Comparison of ENCODE assay signal across 9 cellular contexts in genomic region chr1:109508873-109509175, GRCh38. TPM values are rescaled to one million over a fixed set of nuclear protein-coding genes. Genes with fewer than 3 reads are reported as not detected.
DNase-seq lines count a peak whose midpoint lies in the region; ATAC-seq and TF ChIP-seq lines count a peak whose summit lies in the region.
"Had no signal": no experiment of that assay in that cellular context is flagged by ENCODE, and none has a peak within 500 bp of the region (broad histone marks: within the 10 kb centered on the region; RNA-seq: fewer than 3 reads in every experiment).

No MANE protein-coding gene starts in this region.

- peaks cover 44% of the 10 kb centered on the region for H3K27me3 ChIP-seq in iPS-15b (ENCODE audit: control insufficient read depth, insufficient read depth, low read length)
- H3K27me3 ChIP-seq in spleen (replicated peaks in 1 of 7), result peaks cover 0 to 19% (median 0%) of the 10 kb centered on the region in 7 donors

- intact Hi-C loops in spleen (cut with DNase I; ENCODE audit: low total_unique reads), result no loop called here

- no peak overlapping the region for H3K27ac ChIP-seq in HEK293 (ENCODE audit: extremely low read depth, low read depth, low read length)
- peak overlapping the region in 3 of 8 donors; percentile 55 to 73 (median 64) for H3K27ac ChIP-seq in spleen

- WGBS in spleen, 5 donors, result 59 to 80% (median 65%) methylated on average over 7 of the region's 7 CpGs

- no peak for TF ChIP-seq POLR2A in spleen (IDR thresholded peaks at IDR 0.05)

- no peak for ATAC-seq in activated naive CD4-positive, alpha-beta T cell treated with anti-CD3 and anti-CD28 coated beads, Interleukin-2, amount 50 U/mL, for 72 hours
- no peak for ATAC-seq in HG02870 (IDR thresholded peaks at IDR 0.05; ENCODE audit: unreplicated experiment)

- TF ChIP-seq CTCF in HEK293 (tag by site-specific recombination; IDR thresholded peaks at IDR 0.05) (no peak), spleen (IDR thresholded peaks at IDR 0.05 in 8 of 11, conservative IDR thresholded peaks at IDR 0.05 in 3 of 11) (no peak)

- H3K9me3 ChIP-seq in HEK293 (ENCODE audit: control insufficient read depth, insufficient read depth, low read depth, low read length), result no peaks in the 10 kb centered on the region
- no peaks in the 10 kb centered on the region for H3K9me3 ChIP-seq in iPS-15b (ENCODE audit: control insufficient read depth, insufficient read depth, low read length)
- H3K9me3 ChIP-seq in spleen, result no peaks in the 10 kb centered on the region

- CTCF ChIA-PET in HEK293 (lab: Yijun Ruan, JAX), result interaction anchor here (18.0 to 36.3 kb wide), 2 partner anchors 14 to 24 kb away, joined by 303 to 1152 read pairs; partner anchors contain the start of genes CYB561D1 and GPR61

- H3K4me3 ChIP-seq in HEK293 (ENCODE audit: low read depth, low read length) (no peak overlapping the region), iPS-15b (ENCODE audit: low read depth, low read length) (peak overlapping the region; percentile 95), spleen (peak overlapping the region; percentile 59 to 90 (median 72))

- H3K36me3 Mint-ChIP-seq in activated naive CD4-positive, alpha-beta T cell treated with anti-CD3 and anti-CD28 coated beads, Interleukin-2, amount 50 U/mL, for 72 hours, result peaks cover 0 to 10% of the 10 kb centered on the region in 2 donors

- no peak for DNase-seq in activated naive CD4-positive, alpha-beta T cell treated with anti-CD3 and anti-CD28 coated beads, Interleukin-2, amount 50 U/mL, for 72 hours (ENCODE audit: low spot score in 2 of 2)
- no peak for DNase-seq in spleen
- no peak for DNase-seq in DMS153 treated with DMSO at 0.1 percent for 48 hours (lab: John Stamatoyannopoulos, UW; ENCODE audit: unreplicated experiment)
- no peak for DNase-seq in NCI-H187 (lab: John Stamatoyannopoulos, UW)
- DNase-seq in NCI-H345 (lab: John Stamatoyannopoulos, UW), result no peak

- POLR2A ChIA-PET in HEK293 (lab: Yijun Ruan, JAX), result interaction anchor here (1.4 kb wide), 1 partner anchor 11 kb away, joined by 5 read pairs; no protein-coding TSS in a partner anchor

- H3K4me1 ChIP-seq in HEK293 (ENCODE audit: control insufficient read depth, insufficient read depth, low read length) (no peaks in the 10 kb centered on the region), iPS-15b (ENCODE audit: control insufficient read depth, insufficient read depth, low read length) (no peaks in the 10 kb centered on the region), spleen (peaks cover 7 to 36% (median 22%) of the 10 kb centered on the region in 6 donors)

- no peak overlapping the region for H3K9ac ChIP-seq in iPS-15b (ENCODE audit: low read depth, low read length)

- peak overlapping the region; percentile 26 to 74 for H3K27ac Mint-ChIP-seq in activated naive CD4-positive, alpha-beta T cell treated with anti-CD3 and anti-CD28 coated beads, Interleukin-2, amount 50 U/mL, for 72 hours

- no peaks in the 10 kb centered on the region for H3K9me3 Mint-ChIP-seq in activated naive CD4-positive, alpha-beta T cell treated with anti-CD3 and anti-CD28 coated beads, Interleukin-2, amount 50 U/mL, for 72 hours

- H3K36me3 ChIP-seq in HEK293 (ENCODE audit: control insufficient read depth in 2 of 2, insufficient read depth in 1 of 2, low read length in 2 of 2) (no peaks in the 10 kb centered on the region), iPS-15b (ENCODE audit: control insufficient read depth, insufficient read depth, low read length) (no peaks in the 10 kb centered on the region), spleen (no peaks in the 10 kb centered on the region)

TF ChIP-seq in HEK293, 187 proteins besides CTCF, POLR2A, EP300 and RAD21:
- no peak for TF ChIP-seq ZNF623 (tag by site-specific recombination; IDR thresholded peaks at IDR 0.05)
- 0 out of 2 replicates have a peak, but pooled peaks have one; percentile 8 for TF ChIP-seq ZFHX2 (tag by site-specific recombination; conservative IDR thresholded peaks at IDR 0.05)

RNA-seq across cellular contexts. Expression of gene AMIGO1, which starts 0.7 kb away (rescaled TPM):
- total RNA-seq in activated naive CD4-positive, alpha-beta T cell treated with anti-CD3 and anti-CD28 coated beads, Interleukin-2, amount 50 U/mL, for 72 hours, result 1 to 10 TPM in 1 of 2 donors, under 1 TPM in 1; 0.97 to 1.3 TPM
- 1 to 10 TPM; 3.7 to 8.5 (median 6.0) TPM for total RNA-seq in spleen
- polyA plus RNA-seq in spleen, result under 1 TPM; 0.57 to 0.99 (median 0.67) TPM

RNA-seq across cellular contexts. Expression of gene CYB561D1, which starts 14.9 kb away (rescaled TPM):
- total RNA-seq in activated naive CD4-positive, alpha-beta T cell treated with anti-CD3 and anti-CD28 coated beads, Interleukin-2, amount 50 U/mL, for 72 hours, result 10 to 100 TPM; 11.3 to 14.9 TPM
- total RNA-seq in spleen, result 10 to 100 TPM in 6 of 7 donors, 1 to 10 TPM in 1; 8.6 to 17.6 (median 13.7) TPM
- 1 to 10 TPM; 4.5 to 8.0 (median 6.0) TPM for polyA plus RNA-seq in spleen

RNA-seq across cellular contexts. Expression of gene ATXN7L2, which starts 25.1 kb away (rescaled TPM):
- total RNA-seq in activated naive CD4-positive, alpha-beta T cell treated with anti-CD3 and anti-CD28 coated beads, Interleukin-2, amount 50 U/mL, for 72 hours, result 10 to 100 TPM; 11.5 to 21.9 TPM
- total RNA-seq in spleen, result 10 to 100 TPM in 2 of 7 donors, 1 to 10 TPM in 5; 7.9 to 11.9 (median 8.7) TPM
- polyA plus RNA-seq in spleen, result 10 to 100 TPM in 2 of 3 donors, 1 to 10 TPM in 1; 7.1 to 16.8 (median 12.2) TPM

RNA-seq across cellular contexts. Expression of gene GPR61, which starts 30.8 kb away (rescaled TPM):
- total RNA-seq in activated naive CD4-positive, alpha-beta T cell treated with anti-CD3 and anti-CD28 coated beads, Interleukin-2, amount 50 U/mL, for 72 hours, result under 1 TPM in 1 of 2 donors, not detected in 1; 0.57 TPM
- not detected for total RNA-seq in spleen
- not detected for polyA plus RNA-seq in spleen
- total RNA-seq: M059J had no signal

RNA-seq across cellular contexts. Expression of gene GNAI3, which starts 39.6 kb away (rescaled TPM):
- 10 to 100 TPM in 1 of 2 donors, 1 to 10 TPM in 1; 8.9 to 10.1 TPM for total RNA-seq in activated naive CD4-positive, alpha-beta T cell treated with anti-CD3 and anti-CD28 coated beads, Interleukin-2, amount 50 U/mL, for 72 hours
- total RNA-seq in spleen, result 10 to 100 TPM in 4 of 7 donors, 1 to 10 TPM in 3; 7.4 to 11.4 (median 10.4) TPM
- polyA plus RNA-seq in spleen, result 1 to 10 TPM; 1.8 to 3.3 (median 2.7) TPM
